ENCODE assay signal across 8 cellular contexts in genomic region chr14:21105095-21105494, GRCh38. TPM values are rescaled to one million over a fixed set of nuclear protein-coding genes. Genes with fewer than 3 reads are reported as not detected.
DNase-seq lines count a peak whose midpoint lies in the region; ATAC-seq, FAIRE-seq and TF ChIP-seq lines count a peak whose summit lies in the region.

No MANE protein-coding gene starts in this region.

- intact Hi-C loops in heart left ventricle (cut with DNase I), result loop anchor here (2.0 to 10.0 kb wide), 11 partner anchors 34 to 640 kb away; partner anchors contain the start of genes ANG (in 2 of the 10), RNASE4 (in 2 of the 10), ARHGEF40 (in 1 of the 10) and PIP4P1 (in 1 of the 10)
- intact Hi-C loops in cardiac septum (cut with DNase I), result loop anchor here (5.0 kb wide), 1 partner anchor 248 kb away; no protein-coding TSS in a partner anchor
- intact Hi-C loops in GM12878 (cut with micrococcal nuclease; ENCODE audit: unreplicated experiment), result no loop called here

- H3K4me2 ChIP-seq in GM12878 (ENCODE audit: control insufficient read depth, insufficient read depth), result peak overlapping the region; percentile 89

- no peaks in the 10 kb centered on the region for H4K20me1 ChIP-seq in GM12878 (ENCODE audit: control insufficient read depth, insufficient read depth)

- no peak for FAIRE-seq in GM12878 (lab: Jason Lieb, UNC)

- 83 to 85% (median 84%) methylated on average over 8 of the region's 8 CpGs for WGBS in heart left ventricle, 4 donors
- 85% methylated on average over 8 of the region's 8 CpGs for WGBS in GM12878 (ENCODE audit: insufficient coverage, insufficient replicate concordance, low lambda C conversion rate, missing lambda C conversion rate)
- 77 to 79% methylated on average over 8 of the region's 8 CpGs for WGBS in upper lobe of left lung, 2 donors

- in situ Hi-C loops in GM12878 (cut with MboI), result no loop called here

- TF ChIP-seq CTCF in heart left ventricle (IDR thresholded peaks at IDR 0.05), result no peak
- TF ChIP-seq CTCF in GM12878 (IDR thresholded peaks at IDR 0.05 in 2 of 3, conservative IDR thresholded peaks at IDR 0.05 in 1 of 3; ENCODE audit: control insufficient read depth in 2 of 3, extremely low read depth in 1 of 3, insufficient read depth in 1 of 3, low read depth in 3 of 3, low read length in 3 of 3), result no peak
- TF ChIP-seq CTCF in upper lobe of left lung (IDR thresholded peaks at IDR 0.05), result no peak

- SMC1A ChIA-PET in GM12878 (lab: Charles Lee; ENCODE audit: uncharacterized antibody, unreplicated experiment), result interaction anchor here (0.6 to 8.3 kb wide), 17 partner anchors 10 to 451 kb away, joined by 3 to 99 read pairs (median 4); partner anchors contain the start of genes ARHGEF40 and SLC39A2

- H3K27me3 ChIP-seq in heart left ventricle (no peaks in the 10 kb centered on the region), GM12878 (replicated peaks in 1 of 2; ENCODE audit: control insufficient read depth in 2 of 2, insufficient read depth in 2 of 2, low read length in 1 of 2) (no peaks in the 10 kb centered on the region), mucosa of rectum (ENCODE audit: control insufficient read depth in 2 of 2, insufficient read depth in 2 of 2, low read length in 2 of 2) (no peaks in the 10 kb centered on the region), upper lobe of left lung (no peaks in the 10 kb centered on the region)

- no peaks in the 10 kb centered on the region for H3K9me3 ChIP-seq in heart left ventricle
- H3K9me3 ChIP-seq in GM12878 (replicated peaks; ENCODE audit: control insufficient read depth, insufficient read depth, low read length), result no peaks in the 10 kb centered on the region
- H3K9me3 ChIP-seq in mucosa of rectum (ENCODE audit: control insufficient read depth in 2 of 2, low read length in 2 of 2), result no peaks in the 10 kb centered on the region
- no peaks in the 10 kb centered on the region for H3K9me3 ChIP-seq in upper lobe of left lung

- POLR2A ChIA-PET in GM12878 (lab: Charles Lee), result interaction anchor here (1.2 to 4.1 kb wide), 3 partner anchors 12 to 156 kb away, joined by 3 to 21 read pairs (median 5); partner anchors contain the start of gene ARHGEF40

- RAD21 ChIA-PET in GM12878 (lab: Charles Lee; ENCODE audit: unreplicated experiment), result interaction anchor here (0.7 to 5.4 kb wide), 13 partner anchors 10 to 350 kb away, joined by 3 to 70 read pairs (median 4); partner anchors contain the start of gene ARHGEF40

- ATAC-seq in heart left ventricle (no peak), GM12878 (no peak), upper lobe of left lung (ENCODE audit: low FRiP score in 2 of 2) (no peak), HG03045 (IDR thresholded peaks at IDR 0.05; ENCODE audit: unreplicated experiment) (no peak)

- TF ChIP-seq EP300 in GM12878 (IDR thresholded peaks at IDR 0.05; ENCODE audit: borderline replicate concordance in 1 of 2, control insufficient read depth in 1 of 2, low read depth in 2 of 2, low read length in 2 of 2), result no peak
- TF ChIP-seq EP300 in upper lobe of left lung (IDR thresholded peaks at IDR 0.05), result no peak

- H3K9ac ChIP-seq in GM12878 (ENCODE audit: control insufficient read depth, insufficient read depth, low read length) (peak overlapping the region; percentile 93; the same call in 1 of the 2 replicates), mucosa of rectum (ENCODE audit: low read depth in 1 of 2, low read length in 2 of 2) (peak overlapping the region; percentile 49 to 90)

- TF ChIP-seq RAD21 in GM12878 (IDR thresholded peaks at IDR 0.05; ENCODE audit: insufficient read depth, low read depth, low read length), result no peak

- H3K4me1 ChIP-seq in heart left ventricle, result peaks cover 0 to 44% (median 29%) of the 10 kb centered on the region in 12 donors
- peaks cover 34% of the 10 kb centered on the region for H3K4me1 ChIP-seq in GM12878 (ENCODE audit: control insufficient read depth, insufficient read depth, low read length)
- peaks cover 43 to 54% of the 10 kb centered on the region in 2 donors for H3K4me1 ChIP-seq in mucosa of rectum (ENCODE audit: control insufficient read depth in 2 of 2, insufficient read depth in 2 of 2, low read length in 2 of 2)
- peaks cover 33 to 45% (median 39%) of the 10 kb centered on the region in 4 donors for H3K4me1 ChIP-seq in upper lobe of left lung

- no peak for DNase-seq in heart left ventricle
- no peak for DNase-seq in cardiac septum (ENCODE audit: low spot score)
- DNase-seq in GM12878 (ENCODE audit: low read depth, low spot score), result no peak
- DNase-seq in upper lobe of left lung, result peak in 1 of 2 donors; percentile 30
- no peak for DNase-seq in NCI-H146 treated with DMSO at 0.1 percent for 48 hours (lab: John Stamatoyannopoulos, UW; ENCODE audit: unreplicated experiment)
- DNase-seq in NCI-H1105 treated with DMSO at 0.1 percent for 48 hours (lab: John Stamatoyannopoulos, UW), result no peak

- CTCF ChIA-PET in GM12878 (lab: Yijun Ruan, JAX), result interaction anchor here (0.8 to 10.6 kb wide), 32 partner anchors 10 to 422 kb away, joined by 3 to 253 read pairs (median 6); partner anchors contain the start of genes ARHGEF40, RNASE13 and RNASE6

- peak overlapping the region in 11 of 12 donors; percentile 95 to 100 (median 97) for H3K27ac ChIP-seq in heart left ventricle
- peak overlapping the region; percentile 92; the same call in 1 of the 2 replicates for H3K27ac ChIP-seq in GM12878 (ENCODE audit: control insufficient read depth, insufficient read depth)
- peak overlapping the region; percentile 97 to 99 for H3K27ac ChIP-seq in mucosa of rectum (ENCODE audit: low read depth in 2 of 2, low read length in 2 of 2)
- peak overlapping the region; percentile 95 to 99 (median 98) for H3K27ac ChIP-seq in upper lobe of left lung

- H3K79me2 ChIP-seq in GM12878 (ENCODE audit: control insufficient read depth, insufficient read depth, low read length), result no peaks in the 10 kb centered on the region; the same call in 1 of the 2 replicates

- H2AFZ ChIP-seq in GM12878 (ENCODE audit: control insufficient read depth, low read depth, low read length), result no peak overlapping the region

- TF ChIP-seq POLR2A in heart left ventricle (IDR thresholded peaks at IDR 0.05) (no peak), GM12878 (IDR thresholded peaks at IDR 0.05; ENCODE audit: low read depth, low read length) (no peak), upper lobe of left lung (IDR thresholded peaks at IDR 0.05) (no peak)

- BruUV-seq in GM12878 (replicated peaks; lab: Mats Ljungman, UMichigan), result no TSS peak

- H3K4me3 ChIP-seq in heart left ventricle, result peak overlapping the region in 2 of 12 donors; percentile 79 to 85
- peak overlapping the region; percentile 76; the same call in 1 of the 2 replicates for H3K4me3 ChIP-seq in GM12878
- peak overlapping the region; percentile 82 to 85 for H3K4me3 ChIP-seq in mucosa of rectum (ENCODE audit: low read length in 2 of 2)
- H3K4me3 ChIP-seq in upper lobe of left lung, result peak overlapping the region in 1 of 4 donors; percentile 60

- H3K36me3 ChIP-seq in heart left ventricle (no peaks in the 10 kb centered on the region), GM12878 (ENCODE audit: control insufficient read depth in 2 of 2, insufficient read depth in 2 of 2, low read length in 1 of 2) (no peaks in the 10 kb centered on the region), mucosa of rectum (ENCODE audit: control insufficient read depth in 2 of 2, insufficient read depth in 2 of 2, low read length in 2 of 2) (no peaks in the 10 kb centered on the region), upper lobe of left lung (no peaks in the 10 kb centered on the region)

RNA-seq across cellular contexts. Expression of gene TMEM253, which starts 4.2 kb away (rescaled TPM):
- total RNA-seq in heart left ventricle (under 1 TPM in 6 of 9 donors, not detected in 3; 0.19 to 0.79 (median 0.36) TPM), cardiac septum (0.48 TPM), GM12878 (2014; rRNA removed) (not detected in 2 replicates), GM12878 (2014; rRNA removed; fragmentation: Illumina TruSeq; extraction: Trizol) (not detected in 2 replicates), GM12878 (2021) (not detected in 2 replicates), upper lobe of left lung (1 to 10 TPM in 2 of 6 donors, under 1 TPM in 1, not detected in 3; 0.94 to 3.4 (median 1.4) TPM)
- polyA plus RNA-seq in heart left ventricle (under 1 TPM; 0.29 to 0.57 TPM), GM12878 (2011; rRNA removed) (0.09 and 0.11 TPM in 2 replicates), GM12878 (2014; fragmentation: Illumina TruSeq; extraction: Trizol) (not detected in 2 replicates), GM12878 (2014; fragmentation: Nextera tagmentation; extraction: Ambion mirVana) (under 1 TPM in 1 of 2 experiments, not detected in 1; 0.48 TPM), GM12878 (2014; rRNA removed) (not detected in 2 replicates), GM12878 (2016; fragmentation: Nextera tagmentation; extraction: Ambion mirVana) (not detected)
- total RNA-seq in GM12878 (2013; cell fraction: nucleolus; rRNA removed), result not detected in 2 replicates
- not detected for polyA plus RNA-seq in GM12878 (2011; ENCODE audit: low read depth)
- polyA plus RNA-seq in GM12878 (2011; cell fraction: cytosol; rRNA removed), result 0.07 and 0.10 TPM in 2 replicates
- 0.12 and 0.22 TPM in 2 replicates for polyA plus RNA-seq in GM12878 (2011; cell fraction: nucleus; rRNA removed)
- polyA plus RNA-seq in GM12878 (2012), result not detected in 2 replicates
- polyA minus RNA-seq in GM12878 (2011; rRNA and poly(A)+ RNA removed), result not detected in 2 replicates
- polyA minus RNA-seq in GM12878 (2011; cell fraction: cytosol; rRNA and poly(A)+ RNA removed), result not detected in 2 replicates
- polyA minus RNA-seq in GM12878 (2011; cell fraction: nucleus; rRNA and poly(A)+ RNA removed), result 0.24 and 0.67 TPM in 2 replicates

RNA-seq across cellular contexts. Expression of gene ZNF219, which starts 6.6 kb away (rescaled TPM):
- total RNA-seq in heart left ventricle (10 to 100 TPM; 33.9 to 97.9 (median 38.2) TPM), cardiac septum (51.1 TPM), GM12878 (2014; rRNA removed) (2.6 and 3.3 TPM in 2 replicates), GM12878 (2014; rRNA removed; fragmentation: Illumina TruSeq; extraction: Trizol) (1.4 and 1.5 TPM in 2 replicates), GM12878 (2021) (4.2 and 6.4 TPM in 2 replicates), upper lobe of left lung (10 to 100 TPM; 46.1 to 97.5 (median 56.3) TPM)
- polyA plus RNA-seq in heart left ventricle (10 to 100 TPM; 50.0 to 57.4 TPM), GM12878 (2011; rRNA removed) (1.6 and 2.2 TPM in 2 replicates), GM12878 (2014; fragmentation: Illumina TruSeq; extraction: Trizol) (1.4 TPM in 1 of 2 replicates, not detected in the other), GM12878 (2014; fragmentation: Nextera tagmentation; extraction: Ambion mirVana) (under 1 TPM; 0.16 to 0.27 TPM), GM12878 (2014; rRNA removed) (3.4 and 4.3 TPM in 2 replicates), GM12878 (2016; fragmentation: Nextera tagmentation; extraction: Ambion mirVana) (1 to 10 TPM; 1.6 to 2.9 TPM)
- 6.5 and 9.3 TPM in 2 replicates for total RNA-seq in GM12878 (2013; cell fraction: nucleolus; rRNA removed)
- 0.47 TPM for polyA plus RNA-seq in GM12878 (2011; ENCODE audit: low read depth)
- 3.4 and 5.2 TPM in 2 replicates for polyA plus RNA-seq in GM12878 (2011; cell fraction: cytosol; rRNA removed)
- polyA plus RNA-seq in GM12878 (2011; cell fraction: nucleus; rRNA removed), result 13.6 and 16.7 TPM in 2 replicates
- 2.2 and 2.6 TPM in 2 replicates for polyA plus RNA-seq in GM12878 (2012)
- polyA minus RNA-seq in GM12878 (2011; rRNA and poly(A)+ RNA removed), result 3.3 and 6.0 TPM in 2 replicates
- 0.80 and 1.1 TPM in 2 replicates for polyA minus RNA-seq in GM12878 (2011; cell fraction: cytosol; rRNA and poly(A)+ RNA removed)
- polyA minus RNA-seq in GM12878 (2011; cell fraction: nucleus; rRNA and poly(A)+ RNA removed), result 8.8 and 13.0 TPM in 2 replicates

RNA-seq across cellular contexts. Expression of gene ARHGEF40, which starts 35.0 kb away (rescaled TPM):
- total RNA-seq in heart left ventricle (10 to 100 TPM; 16.1 to 31.5 (median 18.8) TPM), cardiac septum (26.3 TPM), GM12878 (2014; rRNA removed) (0.05 and 0.06 TPM in 2 replicates), GM12878 (2014; rRNA removed; fragmentation: Illumina TruSeq; extraction: Trizol) (0.04 TPM in 1 of 2 replicates, not detected in the other), GM12878 (2021) (0.31 and 0.35 TPM in 2 replicates), upper lobe of left lung (10 to 100 TPM; 24.8 to 74.4 (median 36.0) TPM)
- polyA plus RNA-seq in heart left ventricle (10 to 100 TPM; 15.5 to 18.2 TPM), GM12878 (2011; rRNA removed) (0.12 and 0.26 TPM in 2 replicates), GM12878 (2014; fragmentation: Illumina TruSeq; extraction: Trizol) (0.03 TPM in 1 of 2 replicates, not detected in the other), GM12878 (2014; fragmentation: Nextera tagmentation; extraction: Ambion mirVana) (not detected), GM12878 (2014; rRNA removed) (0.03 and 0.04 TPM in 2 replicates), GM12878 (2016; fragmentation: Nextera tagmentation; extraction: Ambion mirVana) (under 1 TPM; 0.11 to 0.25 TPM)
- 0.86 and 1.4 TPM in 2 replicates for total RNA-seq in GM12878 (2013; cell fraction: nucleolus; rRNA removed)
- polyA plus RNA-seq in GM12878 (2011; ENCODE audit: low read depth), result not detected
- 0.27 and 0.45 TPM in 2 replicates for polyA plus RNA-seq in GM12878 (2011; cell fraction: cytosol; rRNA removed)
- polyA plus RNA-seq in GM12878 (2011; cell fraction: nucleus; rRNA removed), result 0.57 and 0.99 TPM in 2 replicates
- 0.04 and 0.18 TPM in 2 replicates for polyA plus RNA-seq in GM12878 (2012)
- 0.07 and 0.31 TPM in 2 replicates for polyA minus RNA-seq in GM12878 (2011; rRNA and poly(A)+ RNA removed)
- polyA minus RNA-seq in GM12878 (2011; cell fraction: cytosol; rRNA and poly(A)+ RNA removed), result not detected in 2 replicates
- 0.19 and 0.36 TPM in 2 replicates for polyA minus RNA-seq in GM12878 (2011; cell fraction: nucleus; rRNA and poly(A)+ RNA removed)

RNA-seq across cellular contexts. Expression of gene RNASE8, which starts 47.5 kb away (rescaled TPM):
- not detected for total RNA-seq in heart left ventricle
- polyA plus RNA-seq in heart left ventricle, result not detected
- not detected for total RNA-seq in cardiac septum
- total RNA-seq in GM12878 (2013; cell fraction: nucleolus; rRNA removed), result not detected in 2 replicates
- not detected in 2 replicates for total RNA-seq in GM12878 (2014; rRNA removed)
- total RNA-seq in GM12878 (2014; rRNA removed; fragmentation: Illumina TruSeq; extraction: Trizol), result not detected in 2 replicates
- total RNA-seq in GM12878 (2021), result not detected in 2 replicates
- polyA plus RNA-seq in GM12878 (2011; ENCODE audit: low read depth), result not detected
- polyA plus RNA-seq in GM12878 (2011; rRNA removed), result not detected in 2 replicates
- polyA plus RNA-seq in GM12878 (2011; cell fraction: cytosol; rRNA removed), result not detected in 2 replicates
- not detected in 2 replicates for polyA plus RNA-seq in GM12878 (2011; cell fraction: nucleus; rRNA removed)
- polyA plus RNA-seq in GM12878 (2012), result not detected in 2 replicates
- not detected in 2 replicates for polyA plus RNA-seq in GM12878 (2014; fragmentation: Illumina TruSeq; extraction: Trizol)
- not detected for polyA plus RNA-seq in GM12878 (2014; fragmentation: Nextera tagmentation; extraction: Ambion mirVana)
- not detected in 2 replicates for polyA plus RNA-seq in GM12878 (2014; rRNA removed)
- polyA plus RNA-seq in GM12878 (2016; fragmentation: Nextera tagmentation; extraction: Ambion mirVana), result not detected
- polyA minus RNA-seq in GM12878 (2011; rRNA and poly(A)+ RNA removed), result not detected in 2 replicates
- polyA minus RNA-seq in GM12878 (2011; cell fraction: cytosol; rRNA and poly(A)+ RNA removed), result not detected in 2 replicates
- not detected in 2 replicates for polyA minus RNA-seq in GM12878 (2011; cell fraction: nucleus; rRNA and poly(A)+ RNA removed)
- not detected for total RNA-seq in upper lobe of left lung

RNA-seq across cellular contexts. Expression of gene OR5AU1, which starts 50.8 kb away (rescaled TPM):
- total RNA-seq in heart left ventricle (not detected), cardiac septum (not detected), GM12878 (2014; rRNA removed) (not detected in 2 replicates), GM12878 (2014; rRNA removed; fragmentation: Illumina TruSeq; extraction: Trizol) (not detected in 2 replicates), GM12878 (2021) (not detected in 2 replicates), upper lobe of left lung (not detected)
- polyA plus RNA-seq in heart left ventricle (not detected), GM12878 (2011; rRNA removed) (not detected in 2 replicates), GM12878 (2014; fragmentation: Illumina TruSeq; extraction: Trizol) (not detected in 2 replicates), GM12878 (2014; fragmentation: Nextera tagmentation; extraction: Ambion mirVana) (not detected), GM12878 (2014; rRNA removed) (not detected in 2 replicates), GM12878 (2016; fragmentation: Nextera tagmentation; extraction: Ambion mirVana) (not detected)
- total RNA-seq in GM12878 (2013; cell fraction: nucleolus; rRNA removed), result not detected in 2 replicates
- polyA plus RNA-seq in GM12878 (2011; ENCODE audit: low read depth), result not detected
- not detected in 2 replicates for polyA plus RNA-seq in GM12878 (2011; cell fraction: cytosol; rRNA removed)
- polyA plus RNA-seq in GM12878 (2011; cell fraction: nucleus; rRNA removed), result not detected in 2 replicates
- not detected in 2 replicates for polyA plus RNA-seq in GM12878 (2012)
- not detected in 2 replicates for polyA minus RNA-seq in GM12878 (2011; rRNA and poly(A)+ RNA removed)
- polyA minus RNA-seq in GM12878 (2011; cell fraction: cytosol; rRNA and poly(A)+ RNA removed), result not detected in 2 replicates
- polyA minus RNA-seq in GM12878 (2011; cell fraction: nucleus; rRNA and poly(A)+ RNA removed), result not detected in 2 replicates

Comparison
In these comparisons a context has a peak if more than half of its experiments do, and no peak if none do; other contexts are left out.
1. RNA of gene ARHGEF40, which starts 35.0 kb away (total RNA-seq): 24.8 to 74.4 TPM in upper lobe of left lung, 26.3 TPM in cardiac septum (single experiment) and 16.1 to 31.5 TPM in heart left ventricle; 0.04 to 1.4 TPM in GM12878; every median in the first group is over 4 times any median in the second.
2. Peak in every context shown above with its lines, with median percentiles within 50 percentile points of each other: H3K27ac ChIP-seq.